Comparison of ENCODE assay signal across 14 cellular contexts in genomic region chr7:127886248-127886647, GRCh38.
DNase-seq lines count a peak whose midpoint lies in the region; ATAC-seq and TF ChIP-seq lines count a peak whose summit lies in the region.
"Had no signal": no experiment of that assay in that cellular context is flagged by ENCODE, and none has a peak within 500 bp of the region (broad histone marks: within the 10 kb centered on the region; RNA-seq: fewer than 3 reads in every experiment).

No MANE protein-coding gene starts in this region.

- DNase-seq in DMS 273 (lab: John Stamatoyannopoulos, UW; ENCODE audit: unreplicated experiment) (peak; percentile 95), NCI-H1694 treated with DMSO at 0.1 percent for 48 hours (lab: John Stamatoyannopoulos, UW) (peak; percentile 88), brain microvascular endothelial cell (no peak), left colon (no peak), SHP77 (lab: John Stamatoyannopoulos, UW) (no peak), RKO (ENCODE audit: low spot score) (no peak), DMS79 (lab: John Stamatoyannopoulos, UW) (no peak), ascending aorta (ENCODE audit: low spot score in 2 of 2) (no peak)
- DNase-seq: activated CD4-positive, alpha-beta T cell treated with anti-CD3 and anti-CD28 coated beads, Interleukin-2, amount 10 ng/mL, durations not matched to agents 7 days and 5 days; activated naive CD8-positive, alpha-beta T cell treated with anti-CD3 and anti-CD28 coated beads, Interleukin-2, amount 50 U/mL, for 24 hours; activated T-cell treated with anti-CD3 and anti-CD28 coated beads, Interleukin-2, amount 50 U/mL, for 24 hours; Calu3; NCI-H510A treated with DMSO at 0.1 percent for 48 hours had no signal

- peaks cover 6 to 10% of the 10 kb centered on the region in 2 donors for H3K4me1 ChIP-seq in ascending aorta

- H3K9me3 ChIP-seq in ascending aorta = no peaks in the 10 kb centered on the region

- intact Hi-C loops in left colon (cut with DNase I, micrococcal nuclease) = no loop called here
- intact Hi-C loops in ascending aorta (cut with DNase I) = no loop called here

- TF ChIP-seq CTCF in brain microvascular endothelial cell (IDR thresholded peaks at IDR 0.05; ENCODE audit: low read depth, low read length, missing control alignments) (no peak), ascending aorta (IDR thresholded peaks at IDR 0.05) (no peak)

- ATAC-seq in left colon = peak; percentile 71
- ATAC-seq: activated naive CD8-positive, alpha-beta T cell treated with anti-CD3 and anti-CD28 coated beads, Interleukin-2, amount 50 U/mL, for 24 hours had no signal

- H3K4me3 ChIP-seq in brain microvascular endothelial cell (ENCODE audit: low read depth, low read length) (no peak overlapping the region), ascending aorta (no peak overlapping the region)
- H3K4me3 ChIP-seq: skin epidermis had no signal

- H3K27ac ChIP-seq in brain microvascular endothelial cell = peak overlapping the region; percentile 35
- no peak overlapping the region for H3K27ac ChIP-seq in ascending aorta

- no peaks in the 10 kb centered on the region for H3K27me3 ChIP-seq in brain microvascular endothelial cell (replicated peaks)
- no peaks in the 10 kb centered on the region for H3K27me3 ChIP-seq in ascending aorta

- peaks cover 12% of the 10 kb centered on the region for H3K36me3 ChIP-seq in brain microvascular endothelial cell (replicated peaks)
- H3K36me3 ChIP-seq in ascending aorta = peaks cover 0 to 13% of the 10 kb centered on the region in 2 donors

- in situ Hi-C loops in brain microvascular endothelial cell (cut with HindIII; ENCODE audit: low pct_ligation_motif_present, low sequenced_read_pairs) = no loop called here

Comparison
In these comparisons a context has a peak if more than half of its experiments do, and no peak if none do; other contexts are left out.
1. DNase-seq: peak in DMS 273 (single experiment) and NCI-H1694 treated with DMSO at 0.1 percent for 48 hours (single experiment); none in brain microvascular endothelial cell (single experiment), left colon (0 of 2), SHP77 (0 of 2), RKO (single experiment), DMS79 (single experiment) and ascending aorta (0 of 2).